Comparison of ENCODE assay signal across 1 cellular context in genomic region chr18:4589056-4589800, GRCh38.
TF ChIP-seq lines count a peak whose summit lies in the region.

No MANE protein-coding gene starts in this region.

TF ChIP-seq in HepG2, 621 proteins besides CTCF, POLR2A, EP300 and RAD21 (continued from another document and continues in another):
- TF ChIP-seq ZNF274 (CRISPR knock-in tag; IDR thresholded peaks at IDR 0.05) = no peak
- TF ChIP-seq ZNF510 (CRISPR knock-in tag; IDR thresholded peaks at IDR 0.05; ENCODE audit: low read depth) = no peak
- TF ChIP-seq SKI (IDR thresholded peaks at IDR 0.05; ENCODE audit: partially characterized antibody) = peak; percentile 93
- TF ChIP-seq ZNF580 (CRISPR knock-in tag; IDR thresholded peaks at IDR 0.05; ENCODE audit: borderline replicate concordance, low read depth) = no peak
- TF ChIP-seq ZNF333 (CRISPR knock-in tag; IDR thresholded peaks at IDR 0.05; ENCODE audit: borderline replicate concordance) = no peak
- TF ChIP-seq ZNF704 (CRISPR knock-in tag; IDR thresholded peaks at IDR 0.05; ENCODE audit: borderline replicate concordance) = no peak
- TF ChIP-seq AKNA (CRISPR knock-in tag; IDR thresholded peaks at IDR 0.05; ENCODE audit: borderline replicate concordance) = no peak
- TF ChIP-seq ZSCAN12 (CRISPR knock-in tag; IDR thresholded peaks at IDR 0.05) = no peak
- TF ChIP-seq E2F2 (CRISPR knock-in tag; IDR thresholded peaks at IDR 0.05; ENCODE audit: borderline replicate concordance) = no peak
- peak in 1 of 2 experiments; percentile 31; a peak in 1 of 4 replicates for TF ChIP-seq REST (IDR thresholded peaks at IDR 0.05; ENCODE audit: borderline replicate concordance in 1 of 2, low read depth in 1 of 2, low read length in 2 of 2)
- no peak for TF ChIP-seq NRL (CRISPR knock-in tag; IDR thresholded peaks at IDR 0.05; ENCODE audit: borderline replicate concordance)
- TF ChIP-seq HNRNPK (IDR thresholded peaks at IDR 0.05; ENCODE audit: low read depth, low read length, poor library complexity, severe bottlenecking) = no peak
- no peak for TF ChIP-seq AGO2 (optimal IDR thresholded peaks at IDR 0.05; ENCODE audit: low read depth, low read length)
- TF ChIP-seq HOXA3 (CRISPR knock-in tag; IDR thresholded peaks at IDR 0.05) = no peak
- no peak for TF ChIP-seq PLSCR1 (CRISPR knock-in tag; IDR thresholded peaks at IDR 0.05; ENCODE audit: borderline replicate concordance)
- peak; percentile 34; the same call in 1 of the 2 replicates for TF ChIP-seq NCOR1 (IDR thresholded peaks at IDR 0.05; ENCODE audit: borderline replicate concordance, low read length)
- no peak for TF ChIP-seq FOXP1 (IDR thresholded peaks at IDR 0.05)
- peak; percentile 79 for TF ChIP-seq FOXP1 (CRISPR knock-in tag; IDR thresholded peaks at IDR 0.05)
- no peak for TF ChIP-seq CEBPB (IDR thresholded peaks at IDR 0.05; ENCODE audit: borderline replicate concordance, low read depth, low read length)
- no peak for TF ChIP-seq RFX3 (CRISPR knock-in tag; IDR thresholded peaks at IDR 0.05)
- no peak for TF ChIP-seq JUN (CRISPR knock-in tag; IDR thresholded peaks at IDR 0.05)
- no peak for TF ChIP-seq ZFP82 (CRISPR knock-in tag; IDR thresholded peaks at IDR 0.05; ENCODE audit: borderline replicate concordance)
- no peak for TF ChIP-seq NCOA5 (CRISPR knock-in tag; IDR thresholded peaks at IDR 0.05)
- no peak for TF ChIP-seq MBD4 (IDR thresholded peaks at IDR 0.05; ENCODE audit: borderline replicate concordance, low read length)
- TF ChIP-seq FUBP1 (CRISPR knock-in tag; IDR thresholded peaks at IDR 0.05; ENCODE audit: borderline replicate concordance) = no peak
- peak; percentile 48; the same call in 1 of the 2 replicates for TF ChIP-seq PAXIP1 (CRISPR knock-in tag; conservative IDR thresholded peaks at IDR 0.05)
- TF ChIP-seq ZNF839 (CRISPR knock-in tag; IDR thresholded peaks at IDR 0.05; ENCODE audit: borderline replicate concordance) = no peak
- no peak for TF ChIP-seq ZBTB4 (CRISPR knock-in tag; IDR thresholded peaks at IDR 0.05; ENCODE audit: borderline replicate concordance)
- no peak for TF ChIP-seq ZNF460 (CRISPR knock-in tag; IDR thresholded peaks at IDR 0.05; ENCODE audit: borderline replicate concordance)
- TF ChIP-seq NR1H2 (CRISPR knock-in tag; IDR thresholded peaks at IDR 0.05; ENCODE audit: borderline replicate concordance, low read depth) = no peak
- TF ChIP-seq NR0B2 (CRISPR knock-in tag; IDR thresholded peaks at IDR 0.05) = no peak
- no peak for TF ChIP-seq HINFP (CRISPR knock-in tag; IDR thresholded peaks at IDR 0.05; ENCODE audit: low read depth)
